9 cellular contexts compared by ENCODE assay signal in genomic region chr20:460707-461106, GRCh38. TPM values are rescaled to one million over a fixed set of nuclear protein-coding genes. Genes with fewer than 3 reads are reported as not detected.
DNase-seq lines count a peak whose midpoint lies in the region; ATAC-seq and TF ChIP-seq lines count a peak whose summit lies in the region.
"Had no signal": no experiment of that assay in that cellular context is flagged by ENCODE, and none has a peak within 500 bp of the region (broad histone marks: within the 10 kb centered on the region; RNA-seq: fewer than 3 reads in every experiment).

No MANE protein-coding gene starts in this region.

- no peaks in the 10 kb centered on the region for H3K27me3 Mint-ChIP-seq in activated T-cell treated with anti-CD3 and anti-CD28 coated beads, Interleukin-2, amount 50 U/mL, for 4 hours (ENCODE audit: low read depth)
- H3K27me3 Mint-ChIP-seq in T-helper 17 cell, result no peaks in the 10 kb centered on the region

- peak overlapping the region; percentile 93 for H3K4me3 Mint-ChIP-seq in activated T-cell treated with anti-CD3 and anti-CD28 coated beads, Interleukin-2, amount 50 U/mL, for 4 hours
- peak overlapping the region; percentile 53 for H3K4me3 Mint-ChIP-seq in T-helper 17 cell

- H3K4me1 Mint-ChIP-seq in activated T-cell treated with anti-CD3 and anti-CD28 coated beads, Interleukin-2, amount 50 U/mL, for 4 hours (ENCODE audit: low read depth), result peaks cover 45% of the 10 kb centered on the region
- H3K4me1 Mint-ChIP-seq in T-helper 17 cell, result peaks cover 28% of the 10 kb centered on the region

- no peak for TF ChIP-seq CTCF in fibroblast of villous mesenchyme (IDR thresholded peaks at IDR 0.05; ENCODE audit: insufficient read depth, low read depth, low read length)
- no peak for TF ChIP-seq CTCF in stomach (IDR thresholded peaks at IDR 0.05)

- no peaks in the 10 kb centered on the region for H3K36me3 ChIP-seq in stomach
- H3K36me3 ChIP-seq: ascending aorta had no signal

- no peak for TF ChIP-seq POLR2A in stomach (IDR thresholded peaks at IDR 0.05)

- peaks cover 5% of the 10 kb centered on the region for H3K36me3 Mint-ChIP-seq in activated T-cell treated with anti-CD3 and anti-CD28 coated beads, Interleukin-2, amount 50 U/mL, for 4 hours (ENCODE audit: insufficient read depth)
- H3K36me3 Mint-ChIP-seq in T-helper 17 cell (ENCODE audit: low read depth), result peaks cover 2% of the 10 kb centered on the region

- H3K9me3 Mint-ChIP-seq in activated T-cell treated with anti-CD3 and anti-CD28 coated beads, Interleukin-2, amount 50 U/mL, for 4 hours, result no peaks in the 10 kb centered on the region

- peaks cover 25 to 57% (median 39%) of the 10 kb centered on the region in 4 donors for H3K4me1 ChIP-seq in stomach

- H3K27ac ChIP-seq in stomach, result peak overlapping the region in 1 of 5 donors; percentile 97

- intact Hi-C loops in stomach (cut with DNase I; ENCODE audit: low total_unique reads), result no loop called here

- H3K4me3 ChIP-seq in fibroblast of villous mesenchyme (ENCODE audit: low read depth, low read length) (peak overlapping the region; percentile 91), stomach (peak overlapping the region in 3 of 4 donors; percentile 86 to 97 (median 88))

- no peaks in the 10 kb centered on the region for H3K27me3 ChIP-seq in stomach
- H3K27me3 ChIP-seq: ascending aorta had no signal

- TF ChIP-seq EP300 in stomach (IDR thresholded peaks at IDR 0.05), result no peak

- 38 to 52% (median 44%) methylated on average over 2 of the region's 2 CpGs for WGBS in stomach, 5 donors

- peak overlapping the region; percentile 32 for H3K27ac Mint-ChIP-seq in T-helper 17 cell

- no peak for DNase-seq in activated T-cell treated with anti-CD3 and anti-CD28 coated beads, Interleukin-2, amount 50 U/mL, for 4 hours
- DNase-seq in activated T-cell treated with anti-CD3 and anti-CD28 coated beads, Interleukin-2, amount 50 U/mL, for 48 hours, result no peak
- no peak for DNase-seq in T-helper 17 cell
- peak; percentile 58 for DNase-seq in fibroblast of villous mesenchyme (ENCODE audit: low read depth)
- DNase-seq in stomach, result no peak
- DNase-seq in activated CD8-positive, alpha-beta memory T cell treated with anti-CD3 and anti-CD28 coated beads, Interleukin-2, amount 50 U/mL, for 48 hours, result no peak
- no peak for DNase-seq in H4 (ENCODE audit: low spot score)

- H3K9me3 ChIP-seq in T-helper 17 cell (ENCODE audit: control insufficient read depth, low read length, poor library complexity, severe bottlenecking) (no peaks in the 10 kb centered on the region), stomach (no peaks in the 10 kb centered on the region)
- H3K9me3 ChIP-seq: ascending aorta had no signal

- no peak for ATAC-seq in activated T-cell treated with anti-CD3 and anti-CD28 coated beads, Interleukin-2, amount 50 U/mL, for 4 hours
- no peak for ATAC-seq in T-helper 17 cell
- ATAC-seq in HG03135 (IDR thresholded peaks at IDR 0.05; ENCODE audit: unreplicated experiment), result no peak

RNA-seq across cellular contexts. Expression of gene TBC1D20, which starts 1.6 kb away (rescaled TPM):
- total RNA-seq in activated T-cell treated with anti-CD3 and anti-CD28 coated beads, Interleukin-2, amount 50 U/mL, for 4 hours, result 10 to 100 TPM; 21.2 to 25.5 (median 23.9) TPM
- total RNA-seq in T-helper 17 cell (10 to 100 TPM; 20.6 to 29.4 TPM), fibroblast of villous mesenchyme (40.3 and 42.3 TPM in 2 replicates), stomach (10 to 100 TPM in 4 of 5 donors, 1 to 10 TPM in 1; 7.5 to 43.3 (median 25.9) TPM)
- 10 to 100 TPM; 14.4 to 24.4 (median 18.9) TPM for polyA plus RNA-seq in stomach
- 18.0 and 21.6 TPM in 2 replicates for total RNA-seq in H4 (2014; rRNA removed; shearing (Covaris generic))

RNA-seq across cellular contexts. Expression of gene RBCK1, which starts 52.6 kb away (rescaled TPM):
- 100 to 1,000 TPM in 2 of 3 donors, 10 to 100 TPM in 1; 87.1 to 104 (median 103) TPM for total RNA-seq in activated T-cell treated with anti-CD3 and anti-CD28 coated beads, Interleukin-2, amount 50 U/mL, for 4 hours
- total RNA-seq in T-helper 17 cell (10 to 100 TPM; 62.1 to 72.7 TPM), fibroblast of villous mesenchyme (59.2 and 78.0 TPM in 2 replicates), stomach (100 to 1,000 TPM in 3 of 5 donors, 10 to 100 TPM in 2; 30.7 to 211 (median 161) TPM)
- polyA plus RNA-seq in stomach, result 100 to 1,000 TPM in 1 of 3 donors, 10 to 100 TPM in 2; 69.0 to 115 (median 81.1) TPM
- total RNA-seq in H4 (2014; rRNA removed; shearing (Covaris generic)), result 91.7 and 95.5 TPM in 2 replicates
